15 cellular contexts compared by ENCODE assay signal in genomic region chr1:161195171-161195570, GRCh38. TPM values are rescaled to one million over a fixed set of nuclear protein-coding genes. Genes with fewer than 3 reads are reported as not detected.
DNase-seq lines count a peak whose midpoint lies in the region; ATAC-seq and TF ChIP-seq lines count a peak whose summit lies in the region.
"Had no signal": no experiment of that assay in that cellular context is flagged by ENCODE, and none has a peak within 500 bp of the region (broad histone marks: within the 10 kb centered on the region; RNA-seq: fewer than 3 reads in every experiment).

No MANE protein-coding gene starts in this region.

- in situ Hi-C loops in transverse colon (cut with MboI; ENCODE audit: low pct_ligation_motif_present in 1 of 4, low pct_unique_long_range_greater_than_20kb in 1 of 4, low sequenced_read_pairs in 3 of 4), result no loop called here

- no peaks in the 10 kb centered on the region for H3K9me3 Mint-ChIP-seq in activated CD8-positive, alpha-beta T cell treated with anti-CD3 and anti-CD28 coated beads for 36 hours
- no peaks in the 10 kb centered on the region for H3K9me3 Mint-ChIP-seq in nephron

- H3K36me3 Mint-ChIP-seq in activated CD8-positive, alpha-beta T cell treated with anti-CD3 and anti-CD28 coated beads for 36 hours (ENCODE audit: low read depth), result no peaks in the 10 kb centered on the region
- H3K36me3 Mint-ChIP-seq in nephron (ENCODE audit: low read depth), result peaks cover 3% of the 10 kb centered on the region

- H3K4me1 Mint-ChIP-seq in activated CD8-positive, alpha-beta T cell treated with anti-CD3 and anti-CD28 coated beads for 36 hours (ENCODE audit: low read depth), result peaks cover 26% of the 10 kb centered on the region
- H3K4me1 Mint-ChIP-seq in nephron, result peaks cover 42% of the 10 kb centered on the region

- peak overlapping the region in 1 of 4 donors; percentile 95 for H3K27ac ChIP-seq in esophagus muscularis mucosa (replicated peaks in 1 of 4)
- peak overlapping the region in 2 of 4 donors; percentile 11 to 15 for H3K27ac ChIP-seq in transverse colon

- H3K4me1 ChIP-seq in esophagus muscularis mucosa (peaks cover 24 to 83% (median 69%) of the 10 kb centered on the region in 4 donors), transverse colon (peaks cover 18 to 33% (median 20%) of the 10 kb centered on the region in 4 donors)

- no peak overlapping the region for H3K4me3 Mint-ChIP-seq in activated CD8-positive, alpha-beta T cell treated with anti-CD3 and anti-CD28 coated beads for 36 hours
- H3K4me3 Mint-ChIP-seq in nephron, result peak overlapping the region in 1 of 3 experiments; percentile 47

- no peak overlapping the region for H3K4me3 ChIP-seq in H7 (ENCODE audit: insufficient read depth, low read depth, low read length)
- H3K4me3 ChIP-seq in esophagus muscularis mucosa, result peak overlapping the region in 2 of 4 donors; percentile 48 to 57
- H3K4me3 ChIP-seq in transverse colon, result no peak overlapping the region

- 73% methylated on average over 4 of the region's 4 CpGs for WGBS in esophagus muscularis mucosa
- WGBS in transverse colon (ENCODE audit: low coverage in 1 of 2), 2 donors, result 76% methylated on average over 4 of the region's 4 CpGs; no CpG with 5 or more reads in 1 of the 2 donors

- H3K27ac Mint-ChIP-seq in activated CD8-positive, alpha-beta T cell treated with anti-CD3 and anti-CD28 coated beads for 36 hours, result peak overlapping the region; percentile 78
- peak overlapping the region; percentile 22 to 53 (median 53) for H3K27ac Mint-ChIP-seq in nephron

- CTCF ChIA-PET in activated CD8-positive, alpha-beta T cell treated with anti-CD3 and anti-CD28 coated beads for 36 hours (lab: Charles Lee), result interaction anchor here (1.0 to 5.2 kb wide), 5 partner anchors 9 to 188 kb away, joined by 4 to 67 read pairs (median 43); partner anchors contain the start of genes APOA2 and TOMM40L

- no peak for TF ChIP-seq CTCF in activated CD8-positive, alpha-beta T cell treated with anti-CD3 and anti-CD28 coated beads for 36 hours (IDR thresholded peaks at IDR 0.05)
- TF ChIP-seq CTCF in nephron (IDR thresholded peaks at IDR 0.05; ENCODE audit: unreplicated experiment in 3 of 3), result no peak
- TF ChIP-seq CTCF in esophagus muscularis mucosa (IDR thresholded peaks at IDR 0.05), result no peak
- TF ChIP-seq CTCF in transverse colon (IDR thresholded peaks at IDR 0.05), result no peak

- TF ChIP-seq POLR2A in GM18505 (IDR thresholded peaks at IDR 0.05; ENCODE audit: borderline replicate concordance, extremely low read depth, insufficient read depth, insufficient read length) (peak; percentile 17), esophagus muscularis mucosa (IDR thresholded peaks at IDR 0.05; ENCODE audit: low read depth) (no peak), transverse colon (IDR thresholded peaks at IDR 0.05) (no peak)

- H3K36me3 ChIP-seq in H7 (replicated peaks; ENCODE audit: control insufficient read depth, insufficient read depth, low read length) (peaks cover 21% of the 10 kb centered on the region), esophagus muscularis mucosa (peaks cover 0 to 67% (median 23%) of the 10 kb centered on the region in 4 donors), transverse colon (no peaks in the 10 kb centered on the region)

- no peaks in the 10 kb centered on the region for H3K27me3 Mint-ChIP-seq in activated CD8-positive, alpha-beta T cell treated with anti-CD3 and anti-CD28 coated beads for 36 hours
- no peaks in the 10 kb centered on the region for H3K27me3 Mint-ChIP-seq in nephron (ENCODE audit: low read depth)

- POLR2A ChIA-PET in activated CD8-positive, alpha-beta T cell treated with anti-CD3 and anti-CD28 coated beads for 36 hours (lab: Charles Lee), result interaction anchor here (1.2 kb wide), 1 partner anchor 15 kb away, joined by 3 read pairs; no protein-coding TSS in a partner anchor

- H3K9me3 ChIP-seq in esophagus muscularis mucosa (no peaks in the 10 kb centered on the region), transverse colon (no peaks in the 10 kb centered on the region)

- TF ChIP-seq EP300 in esophagus muscularis mucosa (IDR thresholded peaks at IDR 0.05), result no peak
- TF ChIP-seq EP300 in transverse colon (IDR thresholded peaks at IDR 0.05; ENCODE audit: low read depth), result no peak

- intact Hi-C loops in activated CD8-positive, alpha-beta T cell treated with anti-CD3 and anti-CD28 coated beads for 36 hours (cut with micrococcal nuclease), result loop anchor here (10.0 kb wide), 1 partner anchor 110 kb away; the partner anchor contains the start of gene MPZ
- intact Hi-C loops in esophagus muscularis mucosa (cut with DNase I) (loop anchor here (10.0 kb wide), 1 partner anchor 190 kb away; no protein-coding TSS in a partner anchor), transverse colon (cut with DNase I; ENCODE audit: low total_unique reads) (no loop called here)

- no peaks in the 10 kb centered on the region for H3K27me3 ChIP-seq in H7 (ENCODE audit: control insufficient read depth, insufficient read depth, low read length)
- H3K27me3 ChIP-seq in esophagus muscularis mucosa, result no peaks in the 10 kb centered on the region
- H3K27me3 ChIP-seq in transverse colon, result no peaks in the 10 kb centered on the region

- DNase-seq in activated CD8-positive, alpha-beta T cell treated with anti-CD3 and anti-CD28 coated beads for 36 hours, result no peak
- DNase-seq in H7, result no peak
- DNase-seq in esophagus muscularis mucosa (ENCODE audit: extremely low spot score), result no peak
- no peak for DNase-seq in NCI-H2029 (lab: John Stamatoyannopoulos, UW)
- DNase-seq in transverse colon, result no peak
- DNase-seq: OCI-M1; stimulated activated CD4-positive, alpha-beta T cell treated with anti-CD3 and anti-CD28 coated beads, Interleukin-12 subunit alpha, Interleukin-12 subunit beta, amount 100 ng/mL, for 4 hours had no signal

- peak; percentile 55 for ATAC-seq in GM18505 (IDR thresholded peaks at IDR 0.05; ENCODE audit: unreplicated experiment)
- peak; percentile 61 for ATAC-seq in GM21723 (IDR thresholded peaks at IDR 0.05; ENCODE audit: unreplicated experiment)
- no peak for ATAC-seq in activated CD8-positive, alpha-beta T cell treated with anti-CD3 and anti-CD28 coated beads for 36 hours
- ATAC-seq: activated CD4-positive, CD25-positive, alpha-beta regulatory T cell treated with anti-CD3 and anti-CD28 coated beads, Interleukin-2, amount 50 U/mL, for 24 hours had no signal

RNA-seq across cellular contexts. Expression of gene ADAMTS4, which starts 3.7 kb away (rescaled TPM):
- total RNA-seq in activated CD8-positive, alpha-beta T cell treated with anti-CD3 and anti-CD28 coated beads for 36 hours, result 1 to 10 TPM; 1.1 to 1.8 TPM
- 9.0 and 11.7 TPM in 2 replicates for total RNA-seq in H7 (2014; rRNA removed; shearing (Covaris generic))
- total RNA-seq in esophagus muscularis mucosa (100 to 1,000 TPM in 1 of 4 donors, 10 to 100 TPM in 1, 1 to 10 TPM in 2; 2.5 to 126 (median 12.0) TPM), transverse colon (10 to 100 TPM in 2 of 4 donors, 1 to 10 TPM in 2; 1.2 to 34.8 (median 7.2) TPM)

RNA-seq across cellular contexts. Expression of gene NDUFS2, which starts 7.0 kb away (rescaled TPM):
- 10 to 100 TPM; 85.9 to 97.1 TPM for total RNA-seq in activated CD8-positive, alpha-beta T cell treated with anti-CD3 and anti-CD28 coated beads for 36 hours
- total RNA-seq in H7 (2014; rRNA removed; shearing (Covaris generic)), result 278 and 312 TPM in 2 replicates
- total RNA-seq in esophagus muscularis mucosa, result 100 to 1,000 TPM in 3 of 4 donors, 10 to 100 TPM in 1; 68.5 to 131 (median 122) TPM
- total RNA-seq in transverse colon, result 100 to 1,000 TPM in 3 of 4 donors, 10 to 100 TPM in 1; 82.6 to 209 (median 144) TPM

RNA-seq across cellular contexts. Expression of gene B4GALT3, which starts 17.9 kb away (rescaled TPM):
- total RNA-seq in activated CD8-positive, alpha-beta T cell treated with anti-CD3 and anti-CD28 coated beads for 36 hours, result 10 to 100 TPM; 39.9 to 40.8 TPM
- total RNA-seq in H7 (2014; rRNA removed; shearing (Covaris generic)), result 105 and 106 TPM in 2 replicates
- total RNA-seq in esophagus muscularis mucosa, result 10 to 100 TPM; 14.1 to 26.5 (median 21.8) TPM
- total RNA-seq in transverse colon, result 10 to 100 TPM in 3 of 4 donors, 1 to 10 TPM in 1; 3.0 to 71.4 (median 26.6) TPM

RNA-seq across cellular contexts. Expression of gene FCER1G, which starts 19.9 kb away (rescaled TPM):
- under 1 TPM; 0.60 to 0.81 TPM for total RNA-seq in activated CD8-positive, alpha-beta T cell treated with anti-CD3 and anti-CD28 coated beads for 36 hours
- 0.35 TPM in 1 of 2 replicates, not detected in the other for total RNA-seq in H7 (2014; rRNA removed; shearing (Covaris generic))
- total RNA-seq in esophagus muscularis mucosa (100 to 1,000 TPM in 1 of 4 donors, 10 to 100 TPM in 3; 32.8 to 145 (median 47.4) TPM), transverse colon (100 to 1,000 TPM in 1 of 4 donors, 10 to 100 TPM in 3; 20.9 to 194 (median 49.2) TPM)

RNA-seq across cellular contexts. Expression of gene APOA2, which starts 28.3 kb away (rescaled TPM):
- total RNA-seq in activated CD8-positive, alpha-beta T cell treated with anti-CD3 and anti-CD28 coated beads for 36 hours, result not detected
- total RNA-seq in H7 (2014; rRNA removed; shearing (Covaris generic)), result 7.2 TPM in 1 of 2 replicates, not detected in the other
- total RNA-seq in esophagus muscularis mucosa, result not detected
- not detected for total RNA-seq in transverse colon
- total RNA-seq: aorta, Daoy, fibroblast of villous mesenchyme, mononuclear cell had no signal
